Comparison of ENCODE assay signal across 23 cellular contexts in genomic region chr9:7130421-7130820, GRCh38.
"Had no signal": no experiment of that assay in that cellular context is flagged by ENCODE, and none has a peak within 500 bp of the region (broad histone marks: within the 10 kb centered on the region; RNA-seq: fewer than 3 reads in every experiment).

No MANE protein-coding gene starts in this region.

- H3K27me3 ChIP-seq: brain microvascular endothelial cell, cardiac muscle cell, SJSA1 had no signal

- ATAC-seq: activated T-cell treated with anti-CD3 and anti-CD28 coated beads, Interleukin-2, amount 50 U/mL, for 72 hours; PC-3; T-cell had no signal

- H3K27ac ChIP-seq: brain microvascular endothelial cell, cardiac muscle cell, SJSA1 had no signal

- DNase-seq: activated B cell treated with CpG ODN at 0.5 μM for 24 hours; activated CD4-positive, alpha-beta T cell treated with anti-CD3 and anti-CD28 coated beads for 1 hour; activated CD4-positive, alpha-beta T cell treated with anti-CD3 and anti-CD28 coated beads, Interleukin-2, amount 10 ng/mL, durations not matched to agents 24 days and 14 days; activated CD4-positive, alpha-beta T cell treated with anti-CD3 and anti-CD28 coated beads, Interleukin-2, amount 50 U/mL, for 48 hours; activated gamma-delta T cell treated with Interleukin-2 at 50 U/mL for 16 hours; activated naive CD4-positive, alpha-beta T cell treated with anti-CD3 and anti-CD28 coated beads, Interleukin-2, amount 10 ng/mL, durations not matched to agents 7 days and 5 days; activated naive CD8-positive, alpha-beta T cell treated with anti-CD3 and anti-CD28 coated beads for 36 hours; activated T-cell treated with anti-CD3 and anti-CD28 coated beads, Interleukin-2, amount 50 U/mL, for 72 hours; brain microvascular endothelial cell; Kasumi-1; KBM-7; NCI-H1105 treated with DMSO at 0.1 percent for 48 hours; NCI-H1436 treated with DMSO at 0.1 percent for 48 hours; NCI-H2081; NCI-H446; NCI-H524; PC-3; SHP77; T-cell; T-helper 2 cell; T1000 had no signal

- H3K9me3 ChIP-seq: SJSA1 had no signal

- H3K4me3 ChIP-seq: cardiac muscle cell, SJSA1 had no signal

- H3K4me1 ChIP-seq: SJSA1 had no signal

- H3K36me3 ChIP-seq: brain microvascular endothelial cell, cardiac muscle cell, SJSA1 had no signal
